In the genomic region with DNA sequence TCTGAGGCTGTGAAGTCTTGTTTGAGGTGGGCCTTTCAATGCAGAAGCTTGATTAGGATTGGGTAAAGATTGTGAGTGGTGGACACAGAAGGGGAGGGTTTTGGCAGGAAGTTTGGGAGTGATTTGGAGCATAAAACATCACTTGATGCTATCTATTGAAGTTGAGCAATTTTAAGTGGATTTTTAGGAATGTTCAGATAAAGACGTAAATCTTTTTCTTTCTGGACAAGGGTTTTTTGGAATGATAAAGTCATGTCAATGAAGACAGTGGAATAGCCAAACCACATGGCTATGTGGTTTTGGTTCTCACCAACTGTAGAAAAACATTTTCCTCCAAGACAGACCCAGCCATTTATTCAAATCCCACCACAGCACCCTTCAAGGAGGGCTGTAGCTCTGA, we compare ENCODE assay signal across 35 cellular contexts.
"Had no signal": no experiment of that assay in that cellular context is flagged by ENCODE, and none has a peak within 500 bp of the region (broad histone marks: within the 10 kb centered on the region; RNA-seq: fewer than 3 reads in every experiment).

No MANE protein-coding gene starts in this region.

- ATAC-seq: activated CD4-positive, CD25-positive, alpha-beta regulatory T cell treated with anti-CD3 and anti-CD28 coated beads, Interleukin-2, amount 50 U/mL, for 24 hours; activated CD8-positive, alpha-beta T cell treated with anti-CD3 and anti-CD28 coated beads for 36 hours; activated naive CD4-positive, alpha-beta T cell treated with anti-CD3 and anti-CD28 coated beads, Interleukin-2, amount 50 U/mL, for 72 hours; body of pancreas; esophagus mucosa; foreskin keratinocyte; gastrocnemius medialis; heart right ventricle; T-cell had no signal

- H3K27ac Mint-ChIP-seq: activated B cell treated with CpG ODN at 0.5 μM for 24 hours; activated CD8-positive, alpha-beta T cell treated with anti-CD3 and anti-CD28 coated beads for 36 hours; activated naive CD4-positive, alpha-beta T cell treated with anti-CD3 and anti-CD28 coated beads for 36 hours; activated naive CD4-positive, alpha-beta T cell treated with anti-CD3 and anti-CD28 coated beads, Interleukin-2, amount 50 U/mL, for 72 hours; activated naive CD8-positive, alpha-beta T cell treated with anti-CD3 and anti-CD28 coated beads, Interleukin-2, amount 10 ng/mL, durations not matched to agents 7 days and 5 days; activated T-helper 1 cell treated with anti-CD3 and anti-CD28 coated beads, Interleukin-12 subunit alpha, Interleukin-12 subunit beta, Interleukin-2, Interleukin-4 antibody, amounts not matched to agents 30 ng/mL and 10 ng/mL and 1 ng/mL, durations not matched to agents 14 hours and 24 hours and 36 hours; activated T-helper 2 cell treated with anti-CD3 and anti-CD28 coated beads, Interferon-gamma antibody, Interleukin-2, Interleukin-4, amounts not matched to agents 10 μg/mL and 5 μg/mL and 100 μg/mL, durations not matched to agents 14 hours and 24 hours and 36 hours; dendritic cell treated with granulocyte-macrophage colony-stimulating factor and Interleukin-4, amounts not matched to agents 40 ng/mL and 50 ng/mL, for 4 days; endodermal cell; T-cell; T-helper 1 cell treated with Interleukin-12 subunit alpha and Interleukin-12 subunit beta and Interleukin-4 antibody, amounts not matched to agents 30 μg/mL and 1 μg/mL, for 36 hours had no signal

- H3K4me3 ChIP-seq: body of pancreas, coronary artery, dorsolateral prefrontal cortex, gastrocnemius medialis, heart right ventricle, hepatocyte had no signal

- H3K4me3 Mint-ChIP-seq: activated B cell treated with CpG ODN at 0.5 μM for 24 hours; activated CD8-positive, alpha-beta T cell treated with anti-CD3 and anti-CD28 coated beads for 36 hours; activated naive CD4-positive, alpha-beta T cell treated with anti-CD3 and anti-CD28 coated beads for 36 hours; activated naive CD8-positive, alpha-beta T cell treated with anti-CD3 and anti-CD28 coated beads, Interleukin-2, amount 10 ng/mL, durations not matched to agents 7 days and 5 days; activated T-helper 1 cell treated with anti-CD3 and anti-CD28 coated beads, Interleukin-12 subunit alpha, Interleukin-12 subunit beta, Interleukin-2, Interleukin-4 antibody, amounts not matched to agents 30 ng/mL and 10 ng/mL and 1 ng/mL, durations not matched to agents 14 hours and 24 hours and 36 hours; dendritic cell treated with granulocyte-macrophage colony-stimulating factor and Interleukin-4, amounts not matched to agents 40 ng/mL and 50 ng/mL, for 4 days; endodermal cell; T-cell; T-helper 1 cell treated with Interleukin-12 subunit alpha and Interleukin-12 subunit beta and Interleukin-4 antibody, amounts not matched to agents 30 μg/mL and 1 μg/mL, for 36 hours had no signal

- DNase-seq: activated B cell treated with CpG ODN at 0.5 μM for 24 hours; activated CD4-positive, alpha-beta T cell treated with anti-CD3 and anti-CD28 coated beads for 48 hours; activated CD4-positive, alpha-beta T cell treated with anti-CD3 and anti-CD28 coated beads, Interleukin-2, amount 50 U/mL, for 1 hour; activated CD4-positive, alpha-beta T cell treated with anti-CD3 and anti-CD28 coated beads, Interleukin-2, amount 50 U/mL, for 48 hours; activated CD8-positive, alpha-beta memory T cell treated with anti-CD3 and anti-CD28 coated beads for 24 hours; activated CD8-positive, alpha-beta T cell treated with anti-CD3 and anti-CD28 coated beads for 36 hours; activated effector memory CD4-positive, alpha-beta T cell treated with anti-CD3 and anti-CD28 coated beads, Interleukin-2, amount 50 U/mL, for 16 hours; activated naive CD4-positive, alpha-beta T cell treated with anti-CD3 and anti-CD28 coated beads for 36 hours; activated naive CD8-positive, alpha-beta T cell treated with anti-CD3 and anti-CD28 coated beads, Interleukin-2, amount 10 ng/mL, durations not matched to agents 7 days and 5 days; activated T-cell treated with anti-CD3 and anti-CD28 coated beads, Interleukin-2, amount 50 U/mL, for 1 hour; activated T-cell treated with anti-CD3 and anti-CD28 coated beads, Interleukin-2, amount 50 U/mL, for 48 hours; amniotic stem cell; anterior cingulate cortex; body of pancreas; caudate nucleus; dorsolateral prefrontal cortex; effector memory CD4-positive, alpha-beta T cell; endodermal cell; foreskin keratinocyte; gastrocnemius medialis; glutamatergic neuron; heart right ventricle; SW 1271; T-cell; T1000; WERI-Rb-1 had no signal

- H3K27me3 Mint-ChIP-seq: activated B cell treated with CpG ODN at 0.5 μM for 24 hours; activated CD8-positive, alpha-beta T cell treated with anti-CD3 and anti-CD28 coated beads for 36 hours; activated naive CD8-positive, alpha-beta T cell treated with anti-CD3 and anti-CD28 coated beads, Interleukin-2, amount 10 ng/mL, durations not matched to agents 7 days and 5 days; dendritic cell treated with granulocyte-macrophage colony-stimulating factor and Interleukin-4, amounts not matched to agents 40 ng/mL and 50 ng/mL, for 4 days had no signal

- H3K36me3 Mint-ChIP-seq: activated naive CD4-positive, alpha-beta T cell treated with anti-CD3 and anti-CD28 coated beads, Interleukin-2, amount 50 U/mL, for 72 hours; activated naive CD8-positive, alpha-beta T cell treated with anti-CD3 and anti-CD28 coated beads, Interleukin-2, amount 10 ng/mL, durations not matched to agents 7 days and 5 days; T-cell had no signal

- H3K9me3 Mint-ChIP-seq: activated B cell treated with CpG ODN at 0.5 μM for 24 hours; activated CD8-positive, alpha-beta T cell treated with anti-CD3 and anti-CD28 coated beads for 36 hours; activated naive CD4-positive, alpha-beta T cell treated with anti-CD3 and anti-CD28 coated beads for 36 hours; activated naive CD4-positive, alpha-beta T cell treated with anti-CD3 and anti-CD28 coated beads, Interleukin-2, amount 50 U/mL, for 72 hours; activated naive CD8-positive, alpha-beta T cell treated with anti-CD3 and anti-CD28 coated beads, Interleukin-2, amount 10 ng/mL, durations not matched to agents 7 days and 5 days; activated T-helper 1 cell treated with anti-CD3 and anti-CD28 coated beads, Interleukin-12 subunit alpha, Interleukin-12 subunit beta, Interleukin-2, Interleukin-4 antibody, amounts not matched to agents 30 ng/mL and 10 ng/mL and 1 ng/mL, durations not matched to agents 14 hours and 24 hours and 36 hours; activated T-helper 2 cell treated with anti-CD3 and anti-CD28 coated beads, Interferon-gamma antibody, Interleukin-2, Interleukin-4, amounts not matched to agents 10 μg/mL and 5 μg/mL and 100 μg/mL, durations not matched to agents 14 hours and 24 hours and 36 hours; dendritic cell treated with granulocyte-macrophage colony-stimulating factor and Interleukin-4, amounts not matched to agents 40 ng/mL and 50 ng/mL, for 4 days; endodermal cell; T-helper 1 cell treated with Interleukin-12 subunit alpha and Interleukin-12 subunit beta and Interleukin-4 antibody, amounts not matched to agents 30 μg/mL and 1 μg/mL, for 36 hours had no signal

- H3K4me1 Mint-ChIP-seq: activated B cell treated with CpG ODN at 0.5 μM for 24 hours; activated naive CD8-positive, alpha-beta T cell treated with anti-CD3 and anti-CD28 coated beads, Interleukin-2, amount 10 ng/mL, durations not matched to agents 7 days and 5 days; endodermal cell; T-cell had no signal
